In the genomic region with DNA sequence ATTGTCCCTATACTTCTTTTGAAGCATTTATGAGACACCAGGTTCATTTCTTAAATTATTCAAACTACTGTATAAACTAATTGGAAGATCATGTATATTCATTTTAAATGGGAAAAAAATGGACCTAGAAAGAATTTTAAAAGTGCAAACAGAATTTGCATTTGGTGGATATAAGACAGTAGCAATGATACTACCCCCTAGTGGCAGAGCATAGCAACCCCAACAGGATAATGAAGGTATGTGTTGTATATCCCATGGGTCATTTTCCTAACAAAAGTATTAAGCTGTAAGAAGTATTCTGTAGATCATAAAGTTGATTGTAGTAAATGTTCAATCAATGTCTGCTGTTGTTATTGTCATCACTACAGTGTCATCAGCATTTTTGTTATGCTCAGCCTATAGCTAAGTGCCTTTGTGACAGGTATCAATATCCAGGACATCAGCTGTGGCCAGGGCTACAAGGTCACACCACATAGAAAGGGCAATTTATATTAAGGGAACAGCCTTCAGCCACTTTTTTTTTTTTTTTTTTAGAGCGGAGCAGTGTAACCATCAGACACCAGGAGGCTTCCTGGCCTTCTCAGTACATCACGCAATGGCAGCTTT, we compare ENCODE assay signal across 8 cellular contexts.
DNase-seq lines count a peak whose midpoint lies in the region; ATAC-seq and TF ChIP-seq lines count a peak whose summit lies in the region.

No MANE protein-coding gene starts in this region.

- intact Hi-C loops in A673 (cut with micrococcal nuclease; ENCODE audit: unreplicated experiment), result loop anchor here (10.0 kb wide), 1 partner anchor 455 kb away; no protein-coding TSS in a partner anchor
- intact Hi-C loops in activated B cell treated with CpG ODN at 0.5 μM for 24 hours (cut with micrococcal nuclease), result loop anchor here (1.0 kb wide), 4 partner anchors 263 to 648 kb away; no protein-coding TSS in a partner anchor

- no peaks in the 10 kb centered on the region for H3K36me3 ChIP-seq in A673 (ENCODE audit: insufficient read depth, low read length, poor library complexity, severe bottlenecking)

- no peak overlapping the region for H3K27ac Mint-ChIP-seq in activated B cell treated with CpG ODN at 0.5 μM for 24 hours

- CTCF ChIA-PET in A673 (lab: Charles Lee), result interaction anchor here (0.6 to 1.0 kb wide), 5 partner anchors 8 to 323 kb away, joined by 3 to 7 read pairs (median 5); no protein-coding TSS in a partner anchor
- CTCF ChIA-PET in activated B cell treated with CpG ODN at 0.5 μM for 24 hours (lab: Charles Lee), result interaction anchor here (0.6 to 5.2 kb wide), 9 partner anchors 10 to 647 kb away, joined by 3 to 38 read pairs (median 3); partner anchors contain the start of gene BNIP2

- H3K27me3 ChIP-seq in A673 (replicated peaks; ENCODE audit: insufficient read depth, low read depth, low read length, poor library complexity), result peaks cover 32% of the 10 kb centered on the region

- TF ChIP-seq CTCF in A673 (conservative IDR thresholded peaks at IDR 0.05; ENCODE audit: low read depth, low read length) (peak; percentile 92), activated B cell treated with CpG ODN at 0.5 μM for 24 hours (IDR thresholded peaks at IDR 0.05) (peak; percentile 47), fibroblast of villous mesenchyme (IDR thresholded peaks at IDR 0.05; ENCODE audit: insufficient read depth, low read depth, low read length) (peak; percentile 87), retinal pigment epithelial cell (conservative IDR thresholded peaks at IDR 0.05; ENCODE audit: low read depth, low read length) (peak; percentile 95)

- H3K4me3 ChIP-seq in A673 (ENCODE audit: low read depth, low read length, poor library complexity, severe bottlenecking), result no peak overlapping the region
- no peak overlapping the region for H3K4me3 ChIP-seq in fibroblast of villous mesenchyme (ENCODE audit: low read depth, low read length)
- H3K4me3 ChIP-seq in retinal pigment epithelial cell (ENCODE audit: low read length), result no peak overlapping the region

- no peaks in the 10 kb centered on the region for H3K9me3 Mint-ChIP-seq in activated B cell treated with CpG ODN at 0.5 μM for 24 hours

- no peaks in the 10 kb centered on the region for H3K4me1 ChIP-seq in A673 (ENCODE audit: insufficient read depth, low read length, poor library complexity, severe bottlenecking)

- POLR2A ChIA-PET in A673 (lab: Charles Lee; ENCODE audit: low non-redundant PET), result no interaction called here
- POLR2A ChIA-PET in activated B cell treated with CpG ODN at 0.5 μM for 24 hours (lab: Charles Lee), result interaction anchor here (0.7 to 1.1 kb wide), 2 partner anchors 489 to 490 kb away, joined by 3 to 5 read pairs; no protein-coding TSS in a partner anchor

- H3K4me1 Mint-ChIP-seq in activated B cell treated with CpG ODN at 0.5 μM for 24 hours, result no peaks in the 10 kb centered on the region

- H3K36me3 Mint-ChIP-seq in activated B cell treated with CpG ODN at 0.5 μM for 24 hours (ENCODE audit: low read depth), result no peaks in the 10 kb centered on the region

- H3K27ac ChIP-seq in A673 (ENCODE audit: low read depth, low read length, poor library complexity, severe bottlenecking), result no peak overlapping the region

- no peaks in the 10 kb centered on the region for H3K9me3 ChIP-seq in A673 (ENCODE audit: low read depth, low read length, poor library complexity, severe bottlenecking)

- ATAC-seq in activated B cell treated with CpG ODN at 0.5 μM for 24 hours (ENCODE audit: low read depth) (peak; percentile 64), GM19395 (IDR thresholded peaks at IDR 0.05; ENCODE audit: unreplicated experiment) (no peak), GM21528 (IDR thresholded peaks at IDR 0.05; ENCODE audit: low FRiP score, unreplicated experiment) (no peak)

- DNase-seq in A673 (ENCODE audit: low spot score) (peak; percentile 58), EL (peak; percentile 47), NAMALWA (ENCODE audit: low spot score) (peak; percentile 53), activated B cell treated with CpG ODN at 0.5 μM for 24 hours (no peak), fibroblast of villous mesenchyme (ENCODE audit: low read depth) (peak; percentile 56), retinal pigment epithelial cell (ENCODE audit: low read depth) (peak; percentile 16)

- peaks cover 24% of the 10 kb centered on the region for H3K27me3 Mint-ChIP-seq in activated B cell treated with CpG ODN at 0.5 μM for 24 hours

- no TSS peak for BruUV-seq in A673 (replicated peaks; lab: Mats Ljungman, UMichigan)

- H3K4me3 Mint-ChIP-seq in activated B cell treated with CpG ODN at 0.5 μM for 24 hours, result no peak overlapping the region
